1 cellular context compared by ENCODE assay signal in genomic region chr14:52797653-52798052, GRCh38.
TF ChIP-seq lines count a peak whose summit lies in the region.

No MANE protein-coding gene starts in this region.

TF ChIP-seq in IMR-90, 13 proteins besides CTCF, POLR2A, EP300 and RAD21:
- TF ChIP-seq FOS (IDR thresholded peaks at IDR 0.05; ENCODE audit: low read depth, low read length) (no peak), CHD1 (IDR thresholded peaks at IDR 0.05; ENCODE audit: low read depth, low read length) (no peak), MAFK (IDR thresholded peaks at IDR 0.05; ENCODE audit: low read depth, low read length) (no peak)
